In genomic region chr11:130633466-130633865, GRCh38 we compare ENCODE assay signal across 20 cellular contexts.
DNase-seq lines count a peak whose midpoint lies in the region; ATAC-seq and TF ChIP-seq lines count a peak whose summit lies in the region.
"Had no signal": no experiment of that assay in that cellular context is flagged by ENCODE, and none has a peak within 500 bp of the region (broad histone marks: within the 10 kb centered on the region; RNA-seq: fewer than 3 reads in every experiment).

No MANE protein-coding gene starts in this region.

- POLR2A ChIA-PET in PC-9 (lab: Charles Lee; ENCODE audit: unreplicated experiment) = no interaction called here

- intact Hi-C loops in PC-9 (cut with micrococcal nuclease; ENCODE audit: unreplicated experiment) = loop anchor here (10.0 kb wide), 2 partner anchors 159 to 319 kb away; partner anchors contain the start of gene ZBTB44
- intact Hi-C loops in vagina (cut with DNase I) = no loop called here

- peaks cover 47% of the 10 kb centered on the region for H3F3A ChIP-seq in PC-9 (ENCODE audit: insufficient read depth, low read depth)

- no peak for ATAC-seq in activated CD8-positive, alpha-beta memory T cell treated with anti-CD3 and anti-CD28 coated beads, Interleukin-2, amount 10 ng/mL, durations not matched to agents 7 days and 5 days
- ATAC-seq: naive thymus-derived CD8-positive, alpha-beta T cell had no signal

- no TSS peak for BruUV-seq in PC-9 (replicated peaks; lab: Mats Ljungman, UMichigan)

- no peak overlapping the region for H3K9ac ChIP-seq in fibroblast of lung (ENCODE audit: insufficient read depth, low read length)

- no peak for TF ChIP-seq POLR2A in vagina (IDR thresholded peaks at IDR 0.05)

- H3K27ac ChIP-seq in PC-9 (peak overlapping the region; percentile 90), fibroblast of lung (ENCODE audit: insufficient read depth, low read length) (no peak overlapping the region), vagina (no peak overlapping the region)

- H3K4me1 ChIP-seq in PC-9 (replicated peaks; ENCODE audit: insufficient read depth) (peaks cover 88% of the 10 kb centered on the region), fibroblast of lung (ENCODE audit: control insufficient read depth, extremely low read depth, insufficient read depth, low read length) (peaks cover 42% of the 10 kb centered on the region), vagina (peaks cover 10% of the 10 kb centered on the region)

- no peaks in the 10 kb centered on the region for H3K36me3 ChIP-seq in PC-9 (ENCODE audit: low read depth)
- H3K36me3 ChIP-seq in fibroblast of lung (ENCODE audit: control insufficient read depth, insufficient read depth, low read length) = no peaks in the 10 kb centered on the region
- H3K36me3 ChIP-seq in vagina = no peaks in the 10 kb centered on the region

- CTCF ChIA-PET in activated CD8-positive, alpha-beta memory T cell treated with anti-CD3 and anti-CD28 coated beads, Interleukin-2, amount 10 ng/mL, durations not matched to agents 7 days and 5 days (lab: Charles Lee) = no interaction called here
- CTCF ChIA-PET in PC-9 (lab: Charles Lee) = no interaction called here

- H4K20me1 ChIP-seq in PC-9 (ENCODE audit: insufficient read depth) (no peaks in the 10 kb centered on the region), fibroblast of lung (ENCODE audit: control insufficient read depth, extremely low read depth, insufficient read depth, low read length) (no peaks in the 10 kb centered on the region)

- peaks cover 60% of the 10 kb centered on the region for H3K4me1 Mint-ChIP-seq in activated CD8-positive, alpha-beta memory T cell treated with anti-CD3 and anti-CD28 coated beads, Interleukin-2, amount 10 ng/mL, durations not matched to agents 7 days and 5 days
- H3K4me1 Mint-ChIP-seq: naive thymus-derived CD8-positive, alpha-beta T cell had no signal

- DNase-seq in activated CD8-positive, alpha-beta memory T cell treated with anti-CD3 and anti-CD28 coated beads, Interleukin-2, amount 10 ng/mL, durations not matched to agents 7 days and 5 days = no peak
- no peak for DNase-seq in activated CD8-positive, alpha-beta memory T cell treated with anti-CD3 and anti-CD28 coated beads, Interleukin-2, amount 50 U/mL, for 48 hours
- DNase-seq in PC-9 (no peak), fibroblast of lung (ENCODE audit: low read depth in 2 of 2) (peak; percentile 28 to 72), vagina (ENCODE audit: extremely low spot score in 2 of 2) (peak; percentile 28 to 32), NCI-H774 (lab: John Stamatoyannopoulos, UW) (no peak), NCI-H1092 (lab: John Stamatoyannopoulos, UW) (no peak), NCI-H2227 (lab: John Stamatoyannopoulos, UW; ENCODE audit: unreplicated experiment) (no peak)
- DNase-seq: activated naive CD4-positive, alpha-beta T cell treated with anti-CD3 and anti-CD28 coated beads, Interleukin-2, amount 10 ng/mL, durations not matched to agents 7 days and 5 days; activated T-cell treated with anti-CD3 and anti-CD28 coated beads, Interleukin-2, amount 50 U/mL, for 1 hour; dermis blood vessel endothelial cell; DMS53; HCEC 1CT; KG1; naive thymus-derived CD8-positive, alpha-beta T cell; NCI-H1105 treated with DMSO at 0.1 percent for 48 hours; NCI-H748 treated with DMSO at 0.1 percent for 48 hours; stimulated activated CD4-positive, alpha-beta T cell treated with anti-CD3 and anti-CD28 coated beads, Interleukin-1b, Interleukin-23, amount 100 ng/mL, for 48 hours had no signal

- no peak overlapping the region for H3K4me3 Mint-ChIP-seq in activated CD8-positive, alpha-beta memory T cell treated with anti-CD3 and anti-CD28 coated beads, Interleukin-2, amount 10 ng/mL, durations not matched to agents 7 days and 5 days
- H3K4me3 Mint-ChIP-seq: activated naive CD4-positive, alpha-beta T cell treated with anti-CD3 and anti-CD28 coated beads, Interleukin-2, amount 10 ng/mL, durations not matched to agents 7 days and 5 days; CD4-positive, CD25-positive, alpha-beta regulatory T cell; naive thymus-derived CD8-positive, alpha-beta T cell; stimulated activated naive CD8-positive, alpha-beta T cell treated with anti-CD3 and anti-CD28 coated beads, Interleukin-15, Interleukin-2, amounts not matched to agents 100 ng/mL and 50 ng/mL, for 24 hours had no signal

- no peaks in the 10 kb centered on the region for H3K36me3 Mint-ChIP-seq in activated CD8-positive, alpha-beta memory T cell treated with anti-CD3 and anti-CD28 coated beads, Interleukin-2, amount 10 ng/mL, durations not matched to agents 7 days and 5 days
- H3K36me3 Mint-ChIP-seq: activated naive CD4-positive, alpha-beta T cell treated with anti-CD3 and anti-CD28 coated beads, Interleukin-2, amount 10 ng/mL, durations not matched to agents 7 days and 5 days; CD4-positive, CD25-positive, alpha-beta regulatory T cell; naive thymus-derived CD8-positive, alpha-beta T cell had no signal

- TF ChIP-seq CTCF in PC-9 (conservative IDR thresholded peaks at IDR 0.05) (no peak), fibroblast of lung (conservative IDR thresholded peaks at IDR 0.05 in 1 of 2, IDR thresholded peaks at IDR 0.05 in 1 of 2; ENCODE audit: low read depth in 1 of 2, low read length in 2 of 2) (no peak), vagina (IDR thresholded peaks at IDR 0.05) (no peak)

- H3K27me3 Mint-ChIP-seq in activated CD8-positive, alpha-beta memory T cell treated with anti-CD3 and anti-CD28 coated beads, Interleukin-2, amount 10 ng/mL, durations not matched to agents 7 days and 5 days = peaks cover 15% of the 10 kb centered on the region

- no peaks in the 10 kb centered on the region for H3K27me3 ChIP-seq in PC-9 (ENCODE audit: insufficient read depth, low read depth)
- no peaks in the 10 kb centered on the region for H3K27me3 ChIP-seq in fibroblast of lung (ENCODE audit: control insufficient read depth, insufficient read depth, low read length)
- H3K27me3 ChIP-seq in vagina = no peaks in the 10 kb centered on the region

- H3K4me3 ChIP-seq in PC-9 (no peak overlapping the region), fibroblast of lung (replicated peaks in 1 of 4; ENCODE audit: control extremely low read depth in 1 of 4, insufficient read depth in 1 of 4, low read depth in 3 of 4, low read length in 4 of 4) (no peak overlapping the region), vagina (no peak overlapping the region)

- H3K4me2 ChIP-seq in PC-9 (peak overlapping the region; percentile 27; the same call in 1 of the 2 replicates), fibroblast of lung (ENCODE audit: extremely low read depth, insufficient read depth, low read length) (peak overlapping the region; percentile 13)

- no peak overlapping the region for H2AFZ ChIP-seq in PC-9
- no peak overlapping the region for H2AFZ ChIP-seq in fibroblast of lung (ENCODE audit: low read length)

- peak overlapping the region; percentile 62 for H3K27ac Mint-ChIP-seq in activated CD8-positive, alpha-beta memory T cell treated with anti-CD3 and anti-CD28 coated beads, Interleukin-2, amount 10 ng/mL, durations not matched to agents 7 days and 5 days
- H3K27ac Mint-ChIP-seq: activated naive CD4-positive, alpha-beta T cell treated with anti-CD3 and anti-CD28 coated beads, Interleukin-2, amount 10 ng/mL, durations not matched to agents 7 days and 5 days; CD4-positive, CD25-positive, alpha-beta regulatory T cell; naive thymus-derived CD8-positive, alpha-beta T cell; stimulated activated naive CD8-positive, alpha-beta T cell treated with anti-CD3 and anti-CD28 coated beads, Interleukin-15, Interleukin-2, amounts not matched to agents 100 ng/mL and 50 ng/mL, for 24 hours had no signal

- H3K79me2 ChIP-seq in PC-9 (ENCODE audit: low read depth) (no peaks in the 10 kb centered on the region), fibroblast of lung (ENCODE audit: control insufficient read depth, insufficient read depth, low read length) (no peaks in the 10 kb centered on the region)

- H3K9me3 ChIP-seq in PC-9 (ENCODE audit: insufficient read depth, low read depth) (no peaks in the 10 kb centered on the region), fibroblast of lung (ENCODE audit: control insufficient read depth, insufficient read depth, low read depth, low read length) (no peaks in the 10 kb centered on the region), vagina (no peaks in the 10 kb centered on the region)

- peaks cover 2% of the 10 kb centered on the region for H3K9me3 Mint-ChIP-seq in activated CD8-positive, alpha-beta memory T cell treated with anti-CD3 and anti-CD28 coated beads, Interleukin-2, amount 10 ng/mL, durations not matched to agents 7 days and 5 days (ENCODE audit: low read depth)
- H3K9me3 Mint-ChIP-seq: activated naive CD4-positive, alpha-beta T cell treated with anti-CD3 and anti-CD28 coated beads, Interleukin-2, amount 10 ng/mL, durations not matched to agents 7 days and 5 days; naive thymus-derived CD8-positive, alpha-beta T cell; stimulated activated naive CD8-positive, alpha-beta T cell treated with anti-CD3 and anti-CD28 coated beads, Interleukin-15, Interleukin-2, amounts not matched to agents 100 ng/mL and 50 ng/mL, for 24 hours had no signal

- H3K9me2 ChIP-seq in PC-9 (ENCODE audit: insufficient read depth) = no peaks in the 10 kb centered on the region

Comparison
In these comparisons a context has a peak if more than half of its experiments do, and no peak if none do; other contexts are left out.
1. DNase-seq: peak in fibroblast of lung (2 of 2) and vagina (2 of 2); none in activated CD8-positive, alpha-beta memory T cell treated with anti-CD3 and anti-CD28 coated beads, Interleukin-2, amount 10 ng/mL, durations not matched to agents 7 days and 5 days (single experiment), activated CD8-positive, alpha-beta memory T cell treated with anti-CD3 and anti-CD28 coated beads, Interleukin-2, amount 50 U/mL, for 48 hours (single experiment), PC-9 (0 of 2), NCI-H774 (single experiment), NCI-H1092 (single experiment) and NCI-H2227 (single experiment).